Comparison of ENCODE assay signal across 1 cellular context in genomic region chr6:106974999-106975698, GRCh38.
TF ChIP-seq lines count a peak whose summit lies in the region.

No MANE protein-coding gene starts in this region.

TF ChIP-seq in HepG2, 621 proteins besides CTCF, POLR2A, EP300 and RAD21 (continued from another document):
- TF ChIP-seq TFE3 (CRISPR knock-in tag; IDR thresholded peaks at IDR 0.05) (no peak), FIP1L1 (IDR thresholded peaks at IDR 0.05; ENCODE audit: borderline replicate concordance, insufficient read depth, low read depth, low read length) (no peak), SNAPC4 (CRISPR knock-in tag; IDR thresholded peaks at IDR 0.05) (no peak), NFAT5 (CRISPR knock-in tag; IDR thresholded peaks at IDR 0.05) (no peak), RFXAP (CRISPR knock-in tag; IDR thresholded peaks at IDR 0.05; ENCODE audit: borderline replicate concordance) (no peak), NR0B2 (CRISPR knock-in tag; IDR thresholded peaks at IDR 0.05) (no peak), NBN (conservative IDR thresholded peaks at IDR 0.05) (no peak), MBNL3 (CRISPR knock-in tag; conservative IDR thresholded peaks at IDR 0.05) (no peak), MATR3 (CRISPR knock-in tag; IDR thresholded peaks at IDR 0.05) (no peak), ATF1 (CRISPR knock-in tag; IDR thresholded peaks at IDR 0.05) (no peak), ZNF547 (CRISPR knock-in tag; IDR thresholded peaks at IDR 0.05) (no peak), ZNF574 (CRISPR knock-in tag; IDR thresholded peaks at IDR 0.05) (0 out of 2 replicates have a peak, but pooled peaks have one; percentile 18), ATF7 (IDR thresholded peaks at IDR 0.05) (no peak), ATF7 (CRISPR knock-in tag; IDR thresholded peaks at IDR 0.05) (no peak), HMG20B (CRISPR knock-in tag; conservative IDR thresholded peaks at IDR 0.05) (no peak), STAT6 (CRISPR knock-in tag; IDR thresholded peaks at IDR 0.05; ENCODE audit: borderline replicate concordance) (no peak), SNRNP70 (IDR thresholded peaks at IDR 0.05; ENCODE audit: low read depth, low read length) (no peak)
TF ChIP-seq in HepG2: peak in this region for 42.
